32 cellular contexts compared by ENCODE assay signal in the genomic region with DNA sequence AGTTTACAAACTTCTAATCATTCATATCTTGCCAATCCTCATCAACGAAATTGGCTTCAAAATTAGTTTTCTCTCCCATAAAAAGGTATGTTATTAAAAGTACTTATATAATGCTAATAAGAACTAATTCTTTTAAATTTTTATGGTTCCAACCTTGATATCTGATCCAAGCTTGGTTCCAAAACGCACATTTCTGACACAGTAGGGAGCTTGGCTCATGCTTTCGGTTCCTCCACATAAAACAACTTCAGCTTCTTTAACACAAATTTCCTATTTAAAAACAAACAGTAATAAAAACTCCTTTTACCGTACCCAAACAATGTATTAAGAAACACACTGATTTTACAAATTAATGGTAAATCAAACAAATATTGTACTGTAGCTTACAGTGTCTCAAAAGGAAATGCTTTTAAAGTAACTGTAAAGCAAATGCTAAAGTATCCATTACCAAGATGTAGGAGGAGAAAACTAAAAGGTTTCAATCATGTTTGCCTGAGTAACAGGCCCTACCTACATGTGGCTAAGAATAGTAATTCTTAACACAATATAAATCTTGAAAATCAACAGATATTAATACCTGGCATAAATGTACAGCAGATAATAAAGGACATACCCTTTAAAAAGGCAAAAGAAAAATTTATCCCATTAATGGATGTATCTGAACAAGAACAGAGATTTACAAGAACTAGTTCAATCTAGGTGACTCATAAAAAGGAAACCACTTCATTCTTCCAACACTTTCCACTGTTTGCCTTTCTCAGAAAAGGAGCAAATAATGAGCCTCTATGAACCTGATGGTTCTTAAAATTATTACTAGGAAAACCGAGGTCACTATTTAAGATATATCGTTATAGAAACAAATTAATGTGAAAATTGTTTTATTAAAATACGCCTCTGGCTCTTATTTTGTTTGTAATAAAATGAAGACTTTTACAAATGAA. TPM values are rescaled to one million over a fixed set of nuclear protein-coding genes. Genes with fewer than 3 reads are reported as not detected.
DNase-seq lines count a peak whose midpoint lies in the region; ATAC-seq, FAIRE-seq and TF ChIP-seq lines count a peak whose summit lies in the region.
"Had no signal": no experiment of that assay in that cellular context is flagged by ENCODE, and none has a peak within 500 bp of the region (broad histone marks: within the 10 kb centered on the region; RNA-seq: fewer than 3 reads in every experiment).

No MANE protein-coding gene starts in this region.

- H3K4me1 ChIP-seq in right lobe of liver, result peaks cover 0 to 41% (median 15%) of the 10 kb centered on the region in 4 donors
- 0 out of 2 replicates have a peak, but pooled peaks cover 4% of the 10 kb centered on the region for H3K4me1 ChIP-seq in HepG2 (ENCODE audit: insufficient read depth, low read length)
- no peaks in the 10 kb centered on the region for H3K4me1 ChIP-seq in H9 (ENCODE audit: insufficient read depth, low read length)
- H3K4me1 ChIP-seq: BLaER1, gastroesophageal sphincter, HAP-1, right atrium auricular region, spleen had no signal

- H3K27ac Mint-ChIP-seq in H9, result no peak overlapping the region
- H3K27ac Mint-ChIP-seq: activated naive CD4-positive, alpha-beta T cell treated with anti-CD3 and anti-CD28 coated beads for 36 hours; nephron progenitor cell; type B pancreatic cell; WTC11 had no signal

- no peak overlapping the region for H4K5ac ChIP-seq in H9 (ENCODE audit: insufficient read length, low read depth, low read length)

- in situ Hi-C loops in HepG2 (cut with HindIII; ENCODE audit: extremely low pct_ligation_motif_present, low pct_unique_long_range_greater_than_20kb), result no loop called here

- H3K4me2 ChIP-seq in HepG2 (ENCODE audit: low read depth, low read length) (no peak overlapping the region), H9 (ENCODE audit: insufficient read depth, insufficient read length, low read length) (no peak overlapping the region)
- H3K4me2 ChIP-seq: BLaER1 had no signal

- H3K27me3 Mint-ChIP-seq in H9 (ENCODE audit: low read depth), result no peaks in the 10 kb centered on the region
- H3K27me3 Mint-ChIP-seq: central memory CD8-positive, alpha-beta T cell; type B pancreatic cell had no signal

- no peak overlapping the region for H3K56ac ChIP-seq in H9 (ENCODE audit: insufficient read length, low read depth, low read length)

- H3K23ac ChIP-seq in H9 (ENCODE audit: insufficient read length, low read depth, low read length), result no peak overlapping the region

- H3K4ac ChIP-seq in H9 (ENCODE audit: low read depth, low read length), result no peak overlapping the region

- H3K9ac ChIP-seq in HepG2 (ENCODE audit: insufficient read depth, low read depth, low read length) (no peak overlapping the region), H9 (ENCODE audit: extremely low read depth, insufficient read length, low read length) (no peak overlapping the region)
- H3K9ac ChIP-seq: BLaER1 had no signal

- POLR2A ChIA-PET in HepG2 (lab: Yijun Ruan, JAX), result no interaction called here

- intact Hi-C loops in right lobe of liver (cut with DNase I), result no loop called here
- intact Hi-C loops in HepG2 (cut with micrococcal nuclease; ENCODE audit: unreplicated experiment), result no loop called here

- H2AFZ ChIP-seq in HepG2 (ENCODE audit: low read length) (no peak overlapping the region), H9 (ENCODE audit: low read length) (no peak overlapping the region)

- H4K8ac ChIP-seq in H9 (replicated peaks; ENCODE audit: insufficient read length, low read depth, low read length), result no peak overlapping the region

- TF ChIP-seq CTCF in right lobe of liver (IDR thresholded peaks at IDR 0.05) (no peak), HepG2 (CRISPR knock-in tag; IDR thresholded peaks at IDR 0.05) (no peak), VCaP (conservative IDR thresholded peaks at IDR 0.05) (no peak), choroid plexus epithelial cell (conservative IDR thresholded peaks at IDR 0.05; ENCODE audit: low read depth, low read length) (no peak), H9 (conservative IDR thresholded peaks at IDR 0.05) (no peak)

- TF ChIP-seq POLR2A in right lobe of liver (IDR thresholded peaks at IDR 0.05), result no peak
- TF ChIP-seq POLR2A in HepG2 (IDR thresholded peaks at IDR 0.05; ENCODE audit: insufficient read depth in 1 of 2, low read depth in 2 of 2, low read length in 2 of 2), result no peak

- BruUV-seq in HepG2 (replicated peaks; lab: Mats Ljungman, UMichigan), result no TSS peak

- CTCF ChIA-PET in HepG2 (lab: Yijun Ruan, JAX; ENCODE audit: low intra/inter-chr PET ratio, low total read pairs), result no interaction called here

- H3K79me1 ChIP-seq in H9 (ENCODE audit: insufficient read depth, low read depth, low read length, poor library complexity, severe bottlenecking), result no peaks in the 10 kb centered on the region

- TF ChIP-seq RAD21 in HepG2 (CRISPR knock-in tag; IDR thresholded peaks at IDR 0.05), result no peak

- no peak overlapping the region for H4K91ac ChIP-seq in H9 (ENCODE audit: insufficient read length, low read depth, low read length)

- no peak overlapping the region for H2BK15ac ChIP-seq in H9 (ENCODE audit: low read depth, low read length)

- no peak overlapping the region for H3T11ph ChIP-seq in H9 (ENCODE audit: low read length)

- no peak overlapping the region for H2BK20ac ChIP-seq in H9 (ENCODE audit: low read depth, low read length, poor library complexity, severe bottlenecking)

- 61% methylated on average over 7 of the region's 7 CpGs for WGBS in right lobe of liver (ENCODE audit: insufficient coverage, low coverage, low lambda C conversion rate, missing lambda C conversion rate)
- 96% methylated on average over 7 of the region's 7 CpGs for WGBS in HepG2 (ENCODE audit: low lambda C conversion rate)
- WGBS in H9 (ENCODE audit: extremely low coverage, insufficient read length, low lambda C conversion rate), result 100% methylated on average over 1 of the region's 7 CpGs

- peak overlapping the region in 2 of 3 donors; percentile 3 to 31 for H3K27ac ChIP-seq in right lobe of liver
- H3K27ac ChIP-seq in HepG2 (ENCODE audit: extremely low read length, insufficient read depth, low read length), result no peak overlapping the region
- peak overlapping the region; percentile 69 for H3K27ac ChIP-seq in VCaP
- no peak overlapping the region for H3K27ac ChIP-seq in H9 (ENCODE audit: insufficient read length, low read depth, low read length)
- H3K27ac ChIP-seq: BLaER1, gastroesophageal sphincter, ovary, right atrium auricular region, spleen had no signal

- FAIRE-seq in HepG2 (lab: Jason Lieb, UNC), result no peak
- FAIRE-seq: K562, RCC 7860 had no signal

- H2BK12ac ChIP-seq in H9 (ENCODE audit: insufficient read length, low read depth, low read length), result no peak overlapping the region

- H3K79me2 ChIP-seq in HepG2 (ENCODE audit: insufficient read depth, low read length) (no peaks in the 10 kb centered on the region), H9 (ENCODE audit: insufficient read depth, low read length) (no peaks in the 10 kb centered on the region)

- H2BK5ac ChIP-seq in H9 (ENCODE audit: insufficient read length, low read length), result no peak overlapping the region

- no peak overlapping the region for H2AK5ac ChIP-seq in H9 (ENCODE audit: insufficient read length, low read length)

- peaks cover 6 to 8% of the 10 kb centered on the region in 2 experiments for H3K4me1 Mint-ChIP-seq in H9
- H3K4me1 Mint-ChIP-seq: nephron progenitor cell had no signal

- TF ChIP-seq EP300 in HepG2 (IDR thresholded peaks at IDR 0.05; ENCODE audit: low read depth in 2 of 2, low read length in 2 of 2) (no peak), HepG2 (CRISPR knock-in tag; IDR thresholded peaks at IDR 0.05; ENCODE audit: borderline replicate concordance) (no peak)

- ATAC-seq in right lobe of liver (peak in 2 of 4 donors; percentile 19 to 21), HepG2 (no peak)
- ATAC-seq: gastroesophageal sphincter, K562, WTC11 had no signal

- H4K20me1 ChIP-seq in HepG2 (ENCODE audit: insufficient read depth, low read length) (no peaks in the 10 kb centered on the region), H9 (ENCODE audit: control insufficient read depth, insufficient read depth, insufficient read length) (no peaks in the 10 kb centered on the region)
- H4K20me1 ChIP-seq: BLaER1 had no signal

- H3K4me3 ChIP-seq in right lobe of liver, result no peak overlapping the region
- no peak overlapping the region for H3K4me3 ChIP-seq in HepG2 (replicated peaks in 1 of 3; ENCODE audit: insufficient read depth in 1 of 3, low read depth in 2 of 3, low read length in 3 of 3)
- H3K4me3 ChIP-seq in choroid plexus epithelial cell (ENCODE audit: low read depth, low read length), result no peak overlapping the region
- H3K4me3 ChIP-seq: BLaER1, gastroesophageal sphincter, HAP-1, K562, MG63, ovary, right atrium auricular region, spleen had no signal

- H3K36me3 ChIP-seq in right lobe of liver (peaks cover 0 to 60% (median 28%) of the 10 kb centered on the region in 4 donors), HepG2 (replicated peaks in 1 of 2; ENCODE audit: control insufficient read depth in 1 of 2, insufficient read depth in 2 of 2, low read length in 2 of 2) (peaks cover 11 to 61% of the 10 kb centered on the region in 2 experiments)
- H3K36me3 ChIP-seq: ovary had no signal

- H2BK120ac ChIP-seq in H9 (ENCODE audit: low read depth, low read length, poor library complexity, severe bottlenecking), result no peak overlapping the region

- H3K9me3 ChIP-seq in right lobe of liver, result no peaks in the 10 kb centered on the region
- no peaks in the 10 kb centered on the region for H3K9me3 ChIP-seq in HepG2 (ENCODE audit: low read length)
- no peaks in the 10 kb centered on the region for H3K9me3 ChIP-seq in H9 (ENCODE audit: control insufficient read depth, low read depth, low read length)
- H3K9me3 ChIP-seq: gastroesophageal sphincter, HAP-1, MG63, ovary, right atrium auricular region, spleen had no signal

- H3K4me3 Mint-ChIP-seq in H9, result no peak overlapping the region
- H3K4me3 Mint-ChIP-seq: activated naive CD4-positive, alpha-beta T cell treated with anti-CD3 and anti-CD28 coated beads for 36 hours; central memory CD8-positive, alpha-beta T cell; nephron progenitor cell; type B pancreatic cell; WTC11 had no signal

- DNase-seq in right lobe of liver (no peak), HepG2 (ENCODE audit: low spot score) (no peak), choroid plexus epithelial cell (ENCODE audit: low read depth) (peak; percentile 69), renal cortical epithelial cell (ENCODE audit: low read depth) (peak; percentile 54), islet precursor cell (no peak), amygdala (lab: John Stamatoyannopoulos, UW) (no peak), H9 (no peak)
- DNase-seq: activated CD4-positive, alpha-beta T cell treated with anti-CD3 and anti-CD28 coated beads, Interleukin-2, amount 50 U/mL, for 48 hours; activated naive CD4-positive, alpha-beta T cell treated with anti-CD3 and anti-CD28 coated beads for 36 hours; activated T-cell treated with anti-CD3 and anti-CD28 coated beads for 4 hours; aorta; dermis blood vessel endothelial cell; DND-41; hippocampal formation; MG63; midbrain; NCI-H2029 treated with DMSO at 0.1 percent for 48 hours; NCI-H526 treated with DMSO at 0.1 percent for 48 hours; nephron progenitor cell; ovary; SIG-M5; spleen had no signal

- H3K23me2 ChIP-seq in H9 (ENCODE audit: insufficient read length, low read depth, low read length, poor library complexity, severe bottlenecking), result no peaks in the 10 kb centered on the region

- H3K14ac ChIP-seq in H9 (ENCODE audit: insufficient read depth, low read length), result no peak overlapping the region

- peaks cover 13 to 23% of the 10 kb centered on the region in 2 experiments; a peak in 4 of 5 replicates for H3K9me3 Mint-ChIP-seq in H9
- H3K9me3 Mint-ChIP-seq: activated naive CD4-positive, alpha-beta T cell treated with anti-CD3 and anti-CD28 coated beads for 36 hours; central memory CD8-positive, alpha-beta T cell; type B pancreatic cell had no signal

- H3K36me3 Mint-ChIP-seq in H9 (ENCODE audit: insufficient read depth in 1 of 3, low read depth in 3 of 3), result peaks cover 38 to 88% (median 75%) of the 10 kb centered on the region in 3 experiments

- H3K27me3 ChIP-seq in right lobe of liver, result no peaks in the 10 kb centered on the region
- H3K27me3 ChIP-seq in HepG2 (ENCODE audit: control insufficient read depth in 1 of 2, insufficient read depth in 2 of 2, low read length in 2 of 2), result no peaks in the 10 kb centered on the region
- H3K27me3 ChIP-seq in H9 (ENCODE audit: insufficient read depth, low read length), result no peaks in the 10 kb centered on the region
- H3K27me3 ChIP-seq: BLaER1, gastroesophageal sphincter, MG63, ovary, right atrium auricular region, spleen had no signal

- H3K18ac ChIP-seq in H9 (ENCODE audit: insufficient read length, low read depth, low read length), result no peak overlapping the region

RNA-seq across cellular contexts. Expression of gene ACAA2, which starts 17.5 kb away (rescaled TPM):
- total RNA-seq in right lobe of liver, result 100 to 1,000 TPM; 312 to 644 (median 421) TPM
- 182 and 269 TPM in 2 replicates for total RNA-seq in HepG2 (2016; rRNA removed; fragmentation: Illumina TruSeq; extraction: Trizol)
- total RNA-seq in HepG2 (2016; cell fraction: cytosol; rRNA removed; fragmentation: Illumina TruSeq; extraction: Trizol; ENCODE audit: low read depth), result 66.8 and 71.6 TPM in 2 replicates
- total RNA-seq in HepG2 (2016; cell fraction: insoluble cytoplasmic fraction; rRNA removed; fragmentation: Illumina TruSeq; extraction: Trizol), result 184 and 258 TPM in 2 replicates
- total RNA-seq in HepG2 (2016; cell fraction: membrane; rRNA removed; fragmentation: Illumina TruSeq; extraction: Trizol), result 178 and 187 TPM in 2 replicates
- total RNA-seq in HepG2 (2016; cell fraction: nucleus; rRNA removed; fragmentation: Illumina TruSeq; extraction: Trizol), result 79.1 and 82.2 TPM in 2 replicates
- 35.5 and 51.6 TPM in 2 replicates for polyA plus RNA-seq in HepG2 (2011; rRNA removed)
- polyA plus RNA-seq in HepG2 (2011; cell fraction: cytosol; rRNA removed), result 33.7 and 51.5 TPM in 2 replicates
- 16.7 and 21.8 TPM in 2 replicates for polyA plus RNA-seq in HepG2 (2011; cell fraction: nucleus; rRNA removed)
- polyA plus RNA-seq in HepG2 (2012), result 88.9 and 134 TPM in 2 replicates
- 103 and 113 TPM in 2 replicates for polyA plus RNA-seq in HepG2 (2016; cell fraction: cytosol; fragmentation: Illumina TruSeq; extraction: Trizol; ENCODE audit: low read depth)
- 244 and 251 TPM in 2 replicates for polyA plus RNA-seq in HepG2 (2016; cell fraction: insoluble cytoplasmic fraction; fragmentation: Illumina TruSeq; extraction: Trizol; ENCODE audit: low read depth)
- polyA plus RNA-seq in HepG2 (2016; cell fraction: membrane; fragmentation: Illumina TruSeq; extraction: Trizol; ENCODE audit: low read depth), result 158 and 166 TPM in 2 replicates
- polyA plus RNA-seq in HepG2 (2016; cell fraction: nucleus; fragmentation: Illumina TruSeq; extraction: Trizol; ENCODE audit: insufficient read depth, low read depth), result 102 and 114 TPM in 2 replicates
- 17.9 and 23.0 TPM in 2 replicates for polyA minus RNA-seq in HepG2 (2011; rRNA and poly(A)+ RNA removed; ENCODE audit: low replicate concordance)
- polyA minus RNA-seq in HepG2 (2011; cell fraction: cytosol; rRNA and poly(A)+ RNA removed), result 25.4 and 27.8 TPM in 2 replicates
- polyA minus RNA-seq in HepG2 (2011; cell fraction: nucleus; rRNA and poly(A)+ RNA removed), result 27.8 and 29.3 TPM in 2 replicates
- total RNA-seq in renal cortical epithelial cell, result 66.0 and 110 TPM in 2 replicates
- 115 and 116 TPM in 2 replicates for total RNA-seq in H9 (2021)

Comparison
In these comparisons a context has a peak if more than half of its experiments do, and no peak if none do; other contexts are left out.
1. H3K27ac ChIP-seq: peak in right lobe of liver (2 of 3) and VCaP (single experiment); none in HepG2 (single experiment) and H9 (single experiment).
2. DNase-seq: peak in choroid plexus epithelial cell (single experiment) and renal cortical epithelial cell (single experiment); none in right lobe of liver (0 of 3), HepG2 (single experiment), islet precursor cell (single experiment), amygdala (0 of 56) and H9 (single experiment).